ENCODE assay signal across 8 cellular contexts in the genomic region with DNA sequence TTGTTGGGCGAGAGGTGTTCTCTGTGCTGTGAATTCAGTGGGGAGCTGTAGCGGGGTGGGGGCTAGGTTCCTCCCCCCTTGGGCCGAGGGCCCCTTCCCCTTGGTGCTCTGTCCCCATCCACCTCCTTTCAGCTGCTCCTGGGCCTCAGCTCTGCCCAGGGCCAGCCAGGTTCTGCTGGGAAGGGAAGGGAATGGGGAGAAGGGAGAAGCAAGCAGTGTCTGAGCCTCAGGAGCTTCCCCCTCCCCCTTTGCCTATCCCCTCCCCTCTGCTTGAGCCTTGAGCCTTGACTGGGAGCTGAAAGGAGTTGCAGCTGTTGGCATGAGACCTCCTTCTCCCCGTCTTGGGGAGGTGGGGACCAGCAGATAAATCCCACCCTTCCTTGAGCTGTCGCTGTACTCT. TPM values are rescaled to one million over a fixed set of nuclear protein-coding genes. Genes with fewer than 3 reads are reported as not detected.
DNase-seq lines count a peak whose midpoint lies in the region; ATAC-seq and TF ChIP-seq lines count a peak whose summit lies in the region.

No MANE protein-coding gene starts in this region.

- no peaks in the 10 kb centered on the region for H3K27me3 ChIP-seq in CD4-positive, CD25-positive, alpha-beta regulatory T cell (ENCODE audit: control insufficient read depth, insufficient read depth, low read length)
- H3K27me3 ChIP-seq in mucosa of stomach (ENCODE audit: control insufficient read depth, insufficient read depth, low read length): no peaks in the 10 kb centered on the region

- no peaks in the 10 kb centered on the region for H3K9me3 Mint-ChIP-seq in CD4-positive, CD25-positive, alpha-beta regulatory T cell

- TF ChIP-seq CTCF in LNCaP clone FGC (IDR thresholded peaks at IDR 0.05; ENCODE audit: control insufficient read depth, extremely low read depth, insufficient read depth) (no peak), GM13976 (IDR thresholded peaks at IDR 0.05; ENCODE audit: borderline replicate concordance, control extremely low read depth, extremely low read depth, insufficient read depth, missing control alignments) (no peak)

- H3K36me3 Mint-ChIP-seq in CD4-positive, CD25-positive, alpha-beta regulatory T cell: peaks cover 27% of the 10 kb centered on the region

- H3K4me1 ChIP-seq in CD4-positive, CD25-positive, alpha-beta regulatory T cell (ENCODE audit: control insufficient read depth, insufficient read depth, low read length, poor library complexity, severe bottlenecking): peaks cover 31% of the 10 kb centered on the region
- H3K4me1 ChIP-seq in mucosa of stomach (ENCODE audit: control insufficient read depth, insufficient read depth, low read length): peaks cover 20% of the 10 kb centered on the region

- H3K27ac ChIP-seq in CD4-positive, CD25-positive, alpha-beta regulatory T cell (ENCODE audit: insufficient read depth, low read length, poor library complexity, severe bottlenecking): peak overlapping the region; percentile 74

- in situ Hi-C loops in G401 (cut with HindIII; ENCODE audit: low sequenced_read_pairs): no loop called here
- in situ Hi-C loops in GM13976 (cut with MboI; ENCODE audit: low sequenced_read_pairs, unreplicated experiment): no loop called here

- H3K27ac Mint-ChIP-seq in CD4-positive, CD25-positive, alpha-beta regulatory T cell: peak overlapping the region in 2 of 3 donors; percentile 87 to 88

- ATAC-seq in CD4-positive, CD25-positive, alpha-beta regulatory T cell (ENCODE audit: low read depth in 2 of 2): no peak

- peak overlapping the region; percentile 66 for H3K4me3 ChIP-seq in CD4-positive, CD25-positive, alpha-beta regulatory T cell (ENCODE audit: low read depth, low read length)
- H3K4me3 ChIP-seq in LNCaP clone FGC (ENCODE audit: low read depth, low read length) (peak overlapping the region; percentile 99), mucosa of stomach (ENCODE audit: low read length) (peak overlapping the region; percentile 66)

- H3K4me3 Mint-ChIP-seq in CD4-positive, CD25-positive, alpha-beta regulatory T cell: peak overlapping the region; percentile 91 to 98 (median 93)

- peaks cover 6 to 66% (median 23%) of the 10 kb centered on the region in 4 donors for H3K4me1 Mint-ChIP-seq in CD4-positive, CD25-positive, alpha-beta regulatory T cell

- no peak for DNase-seq in CD4-positive, CD25-positive, alpha-beta regulatory T cell
- DNase-seq in LNCaP clone FGC (ENCODE audit: low read depth) (no peak), cerebellar cortex (ENCODE audit: low spot score) (peak; percentile 56), SIG-M5 (lab: John Stamatoyannopoulos, UW) (no peak), G401 (ENCODE audit: low spot score) (no peak), putamen (ENCODE audit: low spot score) (no peak), GM13976 (ENCODE audit: low spot score) (no peak)

- H3K9me3 ChIP-seq in CD4-positive, CD25-positive, alpha-beta regulatory T cell (ENCODE audit: control insufficient read depth in 2 of 2, low read length in 2 of 2): no peaks in the 10 kb centered on the region
- H3K9me3 ChIP-seq in mucosa of stomach (ENCODE audit: control insufficient read depth, low read length): no peaks in the 10 kb centered on the region

- no peaks in the 10 kb centered on the region for H3K27me3 Mint-ChIP-seq in CD4-positive, CD25-positive, alpha-beta regulatory T cell

- peaks cover 41% of the 10 kb centered on the region for H3K36me3 ChIP-seq in CD4-positive, CD25-positive, alpha-beta regulatory T cell (ENCODE audit: control insufficient read depth, insufficient read depth, low read length)
- H3K36me3 ChIP-seq in mucosa of stomach (ENCODE audit: control insufficient read depth, insufficient read depth, low read length): no peaks in the 10 kb centered on the region

- peak overlapping the region; percentile 76 for H3K9ac ChIP-seq in mucosa of stomach (ENCODE audit: low read length)

RNA-seq across cellular contexts. Expression of a gene that starts 0.6 kb away (rescaled TPM):
- 33.3 TPM for total RNA-seq in CD4-positive, CD25-positive, alpha-beta regulatory T cell
- 10 to 100 TPM; 61.9 to 82.2 (median 71.6) TPM for polyA plus RNA-seq in CD4-positive, CD25-positive, alpha-beta regulatory T cell
- 140 and 164 TPM in 2 replicates for total RNA-seq in G401 (2014; rRNA removed; shearing (Covaris generic))

RNA-seq across cellular contexts. Expression of a gene that starts 6.8 kb away (rescaled TPM):
- 38.6 TPM for total RNA-seq in CD4-positive, CD25-positive, alpha-beta regulatory T cell
- 100 to 1,000 TPM; 119 to 130 (median 126) TPM for polyA plus RNA-seq in CD4-positive, CD25-positive, alpha-beta regulatory T cell
- total RNA-seq in G401 (2014; rRNA removed; shearing (Covaris generic)): 131 and 136 TPM in 2 replicates

RNA-seq across cellular contexts. Expression of a gene that starts 7.1 kb away (rescaled TPM):
- 27.6 TPM for total RNA-seq in CD4-positive, CD25-positive, alpha-beta regulatory T cell
- polyA plus RNA-seq in CD4-positive, CD25-positive, alpha-beta regulatory T cell: 100 to 1,000 TPM in 1 of 4 donors, 10 to 100 TPM in 3; 71.5 to 121 (median 79.3) TPM
- total RNA-seq in G401 (2014; rRNA removed; shearing (Covaris generic)): 77.0 and 78.3 TPM in 2 replicates

RNA-seq across cellular contexts. Expression of a gene that starts 32.8 kb away (rescaled TPM):
- total RNA-seq in CD4-positive, CD25-positive, alpha-beta regulatory T cell: 7.7 TPM
- 1 to 10 TPM; 2.1 to 3.5 (median 2.4) TPM for polyA plus RNA-seq in CD4-positive, CD25-positive, alpha-beta regulatory T cell
- 29.0 and 33.1 TPM in 2 replicates for total RNA-seq in G401 (2014; rRNA removed; shearing (Covaris generic))

RNA-seq across cellular contexts. Expression of a gene that starts 36.5 kb away (rescaled TPM):
- 35.4 TPM for total RNA-seq in CD4-positive, CD25-positive, alpha-beta regulatory T cell
- 10 to 100 TPM; 23.0 to 27.3 (median 25.4) TPM for polyA plus RNA-seq in CD4-positive, CD25-positive, alpha-beta regulatory T cell
- total RNA-seq in G401 (2014; rRNA removed; shearing (Covaris generic)): 64.8 and 71.0 TPM in 2 replicates
